ENCODE assay signal across 1 cellular context in genomic region chr6:127342296-127342945, GRCh38.
TF ChIP-seq lines count a peak whose summit lies in the region.

No MANE protein-coding gene starts in this region.

TF ChIP-seq in HepG2, 621 proteins besides CTCF, POLR2A, EP300 and RAD21 (continues in another document):
- 0 out of 2 replicates have a peak, but pooled peaks have one; percentile 20 for TF ChIP-seq ZNF292 (CRISPR knock-in tag; IDR thresholded peaks at IDR 0.05; ENCODE audit: borderline replicate concordance, low read depth)
- peak; percentile 21; the same call in 1 of the 2 replicates for TF ChIP-seq FOXK1 (CRISPR knock-in tag; IDR thresholded peaks at IDR 0.05; ENCODE audit: borderline replicate concordance, low read depth)
- TF ChIP-seq ZSCAN30 (CRISPR knock-in tag; IDR thresholded peaks at IDR 0.05) = no peak
- no peak for TF ChIP-seq FUBP1 (CRISPR knock-in tag; IDR thresholded peaks at IDR 0.05; ENCODE audit: borderline replicate concordance)
- TF ChIP-seq ZFAT (CRISPR knock-in tag; conservative IDR thresholded peaks at IDR 0.05) = no peak
- TF ChIP-seq XBP1 (CRISPR knock-in tag; IDR thresholded peaks at IDR 0.05) = no peak
- TF ChIP-seq SNRNP70 (IDR thresholded peaks at IDR 0.05; ENCODE audit: low read depth, low read length) = no peak
- 0 out of 2 replicates have a peak, but pooled peaks have one; percentile 3 for TF ChIP-seq CENPX (CRISPR knock-in tag; IDR thresholded peaks at IDR 0.05)
- no peak for TF ChIP-seq FOXP1 (IDR thresholded peaks at IDR 0.05)
- TF ChIP-seq FOXP1 (CRISPR knock-in tag; IDR thresholded peaks at IDR 0.05) = peak; percentile 16; the same call in 1 of the 2 replicates
- TF ChIP-seq TSC22D2 (CRISPR knock-in tag; IDR thresholded peaks at IDR 0.05; ENCODE audit: borderline replicate concordance) = 0 out of 2 replicates have a peak, but pooled peaks have one; percentile 7
- no peak for TF ChIP-seq ZMYM4 (CRISPR knock-in tag; IDR thresholded peaks at IDR 0.05)
- TF ChIP-seq DDIT3 (CRISPR knock-in tag; IDR thresholded peaks at IDR 0.05) = no peak
- no peak; the same call in 1 of the 2 replicates for TF ChIP-seq ZNF382 (CRISPR knock-in tag; IDR thresholded peaks at IDR 0.05; ENCODE audit: borderline replicate concordance)
- no peak for TF ChIP-seq ZFY (CRISPR knock-in tag; IDR thresholded peaks at IDR 0.05)
- no peak for TF ChIP-seq ZMAT3 (CRISPR knock-in tag; conservative IDR thresholded peaks at IDR 0.05)
- TF ChIP-seq KLF12 (CRISPR knock-in tag; IDR thresholded peaks at IDR 0.05; ENCODE audit: borderline replicate concordance) = no peak
- no peak for TF ChIP-seq ZBTB38 (CRISPR knock-in tag; IDR thresholded peaks at IDR 0.05)
- peak; percentile 62; the same call in 1 of the 2 replicates for TF ChIP-seq POLR2AphosphoS5 (IDR thresholded peaks at IDR 0.05; ENCODE audit: low read depth, low read length)
- no peak for TF ChIP-seq DBP (CRISPR knock-in tag; IDR thresholded peaks at IDR 0.05; ENCODE audit: not compliant biosample characterization)
- TF ChIP-seq HHEX (CRISPR knock-in tag; IDR thresholded peaks at IDR 0.05) = no peak
- TF ChIP-seq DRAP1 (CRISPR knock-in tag; IDR thresholded peaks at IDR 0.05) = peak; percentile 59; the same call in 1 of the 2 replicates
- no peak for TF ChIP-seq DMTF1 (CRISPR knock-in tag; IDR thresholded peaks at IDR 0.05)
- TF ChIP-seq ZNF670 (CRISPR knock-in tag; IDR thresholded peaks at IDR 0.05; ENCODE audit: borderline replicate concordance) = no peak
- peak; percentile 37; the same call in 1 of the 2 replicates for TF ChIP-seq NFYB (CRISPR knock-in tag; IDR thresholded peaks at IDR 0.05)
- TF ChIP-seq ZFP82 (CRISPR knock-in tag; IDR thresholded peaks at IDR 0.05; ENCODE audit: borderline replicate concordance) = no peak
- TF ChIP-seq TFAP4 (IDR thresholded peaks at IDR 0.05; ENCODE audit: borderline replicate concordance, low read depth) = peak; percentile 94
- peak; percentile 43; the same call in 1 of the 2 replicates for TF ChIP-seq PITX1 (CRISPR knock-in tag; IDR thresholded peaks at IDR 0.05)
- TF ChIP-seq ZNF75D (CRISPR knock-in tag; IDR thresholded peaks at IDR 0.05; ENCODE audit: borderline replicate concordance) = no peak
- TF ChIP-seq NCOR1 (IDR thresholded peaks at IDR 0.05; ENCODE audit: borderline replicate concordance, low read length) = peak; percentile 28; the same call in 1 of the 2 replicates
- TF ChIP-seq TBL1XR1 (IDR thresholded peaks at IDR 0.05; ENCODE audit: borderline replicate concordance, low read length, partially characterized antibody) = no peak
- no peak for TF ChIP-seq MNT (IDR thresholded peaks at IDR 0.05)
- no peak for TF ChIP-seq ZNF17 (CRISPR knock-in tag; IDR thresholded peaks at IDR 0.05)
- TF ChIP-seq IRF2 (CRISPR knock-in tag; IDR thresholded peaks at IDR 0.05) = no peak
- TF ChIP-seq RNF219 (CRISPR knock-in tag; IDR thresholded peaks at IDR 0.05) = 0 out of 2 replicates have a peak, but pooled peaks have one; percentile 20
- no peak for TF ChIP-seq PAWR (CRISPR knock-in tag; IDR thresholded peaks at IDR 0.05; ENCODE audit: borderline replicate concordance)
- TF ChIP-seq ELF3 (CRISPR knock-in tag; IDR thresholded peaks at IDR 0.05) = 0 out of 2 replicates have a peak, but pooled peaks have one; percentile 28
- no peak for TF ChIP-seq ZNF747 (CRISPR knock-in tag; IDR thresholded peaks at IDR 0.05; ENCODE audit: borderline replicate concordance)
- TF ChIP-seq MED1 (CRISPR knock-in tag; IDR thresholded peaks at IDR 0.05) = 0 out of 2 replicates have a peak, but pooled peaks have one; percentile 2
- no peak for TF ChIP-seq CBFB (CRISPR knock-in tag; IDR thresholded peaks at IDR 0.05)
- no peak for TF ChIP-seq RELA (CRISPR knock-in tag; IDR thresholded peaks at IDR 0.05)
- TF ChIP-seq KDM5B (CRISPR knock-in tag; IDR thresholded peaks at IDR 0.05; ENCODE audit: borderline replicate concordance) = no peak
- peak; percentile 48; the same call in 1 of the 2 replicates for TF ChIP-seq ARID5B (CRISPR knock-in tag; IDR thresholded peaks at IDR 0.05)
- TF ChIP-seq BRD4 (CRISPR knock-in tag; IDR thresholded peaks at IDR 0.05) = no peak
- peak; percentile 95 for TF ChIP-seq TEAD3 (CRISPR knock-in tag; optimal IDR thresholded peaks at IDR 0.05; ENCODE audit: borderline replicate concordance)
- TF ChIP-seq THAP9 (CRISPR knock-in tag; IDR thresholded peaks at IDR 0.05; ENCODE audit: borderline replicate concordance) = no peak
